In the genomic region with DNA sequence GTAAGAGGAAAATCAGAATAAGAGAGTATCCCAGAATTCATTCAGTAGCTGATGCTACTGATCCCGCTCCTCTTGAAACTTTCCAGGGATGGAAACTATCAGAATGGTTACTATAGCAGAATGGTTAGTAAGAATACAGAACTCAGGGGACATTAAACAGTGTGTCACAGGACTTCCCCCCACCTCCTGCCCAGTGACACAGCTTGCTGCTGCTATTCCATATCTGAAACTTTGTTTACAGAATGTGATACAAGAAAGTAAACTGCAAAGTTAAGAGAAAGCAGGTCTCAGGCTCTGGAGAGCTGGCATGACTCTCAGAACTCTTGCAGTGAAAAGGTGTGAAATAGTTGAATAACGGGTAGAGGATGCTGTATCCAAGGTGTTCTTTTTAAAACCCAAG, we compare ENCODE assay signal across 25 cellular contexts. TPM values are rescaled to one million over a fixed set of nuclear protein-coding genes. Genes with fewer than 3 reads are reported as not detected.
DNase-seq lines count a peak whose midpoint lies in the region; ATAC-seq and TF ChIP-seq lines count a peak whose summit lies in the region.
"Had no signal": no experiment of that assay in that cellular context is flagged by ENCODE, and none has a peak within 500 bp of the region (broad histone marks: within the 10 kb centered on the region; RNA-seq: fewer than 3 reads in every experiment).

No MANE protein-coding gene starts in this region.

- H3K4me1 Mint-ChIP-seq in nephron: peaks cover 31% of the 10 kb centered on the region
- H3K4me1 Mint-ChIP-seq in natural killer cell: no peaks in the 10 kb centered on the region

- H3K27me3 ChIP-seq in heart left ventricle (peaks cover 0 to 42% (median 0%) of the 10 kb centered on the region in 9 donors), body of pancreas (no peaks in the 10 kb centered on the region), stomach smooth muscle (ENCODE audit: control insufficient read depth in 1 of 2, insufficient read depth in 2 of 2, low read length in 2 of 2) (no peaks in the 10 kb centered on the region), suprapubic skin (peaks cover 40% of the 10 kb centered on the region)

- 63 to 75% (median 71%) methylated on average over 2 of the region's 2 CpGs for WGBS in heart left ventricle, 4 donors
- WGBS in body of pancreas, 2 donors: 22 to 37% methylated on average over 2 of the region's 2 CpGs
- 89% methylated on average over 2 of the region's 2 CpGs for WGBS in suprapubic skin

- H3K27ac Mint-ChIP-seq in nephron: peak overlapping the region; percentile 81 to 90 (median 89)
- no peak overlapping the region for H3K27ac Mint-ChIP-seq in natural killer cell
- H3K27ac Mint-ChIP-seq: B cell; CD8-positive, alpha-beta T cell had no signal

- H3K27ac ChIP-seq in heart left ventricle: peak overlapping the region in 10 of 12 donors; percentile 18 to 89 (median 81)
- H3K27ac ChIP-seq in body of pancreas: peak overlapping the region in 3 of 4 donors; percentile 89 to 96 (median 90)
- peak overlapping the region; percentile 59 for H3K27ac ChIP-seq in stomach smooth muscle (ENCODE audit: low read length)
- no peak overlapping the region for H3K27ac ChIP-seq in suprapubic skin
- H3K27ac ChIP-seq: 22Rv1, C4-2B, PC-9, SJSA1 had no signal

- TF ChIP-seq CTCF in heart left ventricle (IDR thresholded peaks at IDR 0.05): no peak
- no peak for TF ChIP-seq CTCF in body of pancreas (IDR thresholded peaks at IDR 0.05)
- TF ChIP-seq CTCF in nephron (IDR thresholded peaks at IDR 0.05; ENCODE audit: unreplicated experiment in 3 of 3): no peak
- TF ChIP-seq CTCF in suprapubic skin (IDR thresholded peaks at IDR 0.05): no peak
- no peak for TF ChIP-seq CTCF in natural killer cell (IDR thresholded peaks at IDR 0.05)

- peaks cover 50% of the 10 kb centered on the region for H3K27me3 Mint-ChIP-seq in nephron (ENCODE audit: low read depth)
- peaks cover 51 to 75% of the 10 kb centered on the region in 2 donors for H3K27me3 Mint-ChIP-seq in natural killer cell (ENCODE audit: low read depth in 2 of 2)

- peak overlapping the region in 1 of 12 donors; percentile 74 for H3K4me3 ChIP-seq in heart left ventricle
- no peak overlapping the region for H3K4me3 ChIP-seq in body of pancreas
- H3K4me3 ChIP-seq in stomach smooth muscle (ENCODE audit: low read length in 2 of 2): peak overlapping the region; percentile 18 to 24
- H3K4me3 ChIP-seq in suprapubic skin: no peak overlapping the region
- H3K4me3 ChIP-seq: K562, PC-9, SJSA1 had no signal

- ATAC-seq in heart left ventricle (no peak), left ventricle myocardium superior (no peak), body of pancreas (peak; percentile 39), natural killer cell (no peak), GM21528 (IDR thresholded peaks at IDR 0.05; ENCODE audit: low FRiP score, unreplicated experiment) (no peak)
- ATAC-seq: CD8-positive, alpha-beta T cell; K562 had no signal

- no peak overlapping the region for H3K9ac ChIP-seq in stomach smooth muscle (ENCODE audit: low read length in 2 of 2)

- H3K9me3 ChIP-seq in heart left ventricle (peaks cover 0 to 2% (median 0%) of the 10 kb centered on the region in 12 donors), body of pancreas (no peaks in the 10 kb centered on the region), stomach smooth muscle (ENCODE audit: control insufficient read depth in 2 of 2, low read length in 2 of 2) (no peaks in the 10 kb centered on the region), suprapubic skin (no peaks in the 10 kb centered on the region)
- H3K9me3 ChIP-seq: SJSA1 had no signal

- no peak for DNase-seq in heart left ventricle
- no peak for DNase-seq in left ventricle myocardium superior
- DNase-seq in body of pancreas: peak; percentile 42 to 74 (median 62)
- DNase-seq in suprapubic skin (ENCODE audit: low spot score in 2 of 2): no peak
- no peak for DNase-seq in natural killer cell
- DNase-seq: CD8-positive, alpha-beta T cell; DMS 273 treated with DMSO at 0.1 percent for 48 hours; GF-D8; H7; MV-4-11; NCI-H1436 treated with DMSO at 0.1 percent for 48 hours; NCI-H1930; NCI-H446 treated with DMSO at 0.1 percent for 48 hours; NCI-H526; NCI-H82; PC-9 had no signal

- no peak for TF ChIP-seq POLR2A in heart left ventricle (IDR thresholded peaks at IDR 0.05)
- TF ChIP-seq POLR2A in body of pancreas (IDR thresholded peaks at IDR 0.05): no peak
- TF ChIP-seq POLR2A in suprapubic skin (IDR thresholded peaks at IDR 0.05): no peak

- TF ChIP-seq EP300 in suprapubic skin (IDR thresholded peaks at IDR 0.05): no peak

- H3K9me3 Mint-ChIP-seq in nephron (peaks cover 4% of the 10 kb centered on the region), natural killer cell (peaks cover 0 to 3% of the 10 kb centered on the region in 2 donors)

- intact Hi-C loops in heart left ventricle (cut with DNase I) (loop anchor here in 3 of 10 donors (5.0 to 10.0 kb wide), 2 partner anchors 78 to 125 kb away; partner anchors contain the start of gene LDHB (in 3 of the 3)), left ventricle myocardium superior (cut with micrococcal nuclease) (no loop called here), body of pancreas (cut with DNase I) (no loop called here), natural killer cell (cut with micrococcal nuclease) (no loop called here)

- H3K4me3 Mint-ChIP-seq in nephron (peak overlapping the region in 2 of 3 experiments; percentile 57 to 87), natural killer cell (no peak overlapping the region)
- H3K4me3 Mint-ChIP-seq: B cell; CD8-positive, alpha-beta T cell had no signal

- H3K36me3 ChIP-seq in heart left ventricle (peaks cover 0 to 4% (median 0%) of the 10 kb centered on the region in 9 donors), body of pancreas (replicated peaks in 1 of 2; ENCODE audit: insufficient read depth in 1 of 2, low read depth in 2 of 2) (no peaks in the 10 kb centered on the region), stomach smooth muscle (ENCODE audit: control insufficient read depth in 2 of 2, insufficient read depth in 2 of 2, low read length in 2 of 2) (no peaks in the 10 kb centered on the region), suprapubic skin (no peaks in the 10 kb centered on the region)
- H3K36me3 ChIP-seq: SJSA1 had no signal

- H3K4me1 ChIP-seq in heart left ventricle: peaks cover 0 to 23% (median 5%) of the 10 kb centered on the region in 12 donors
- H3K4me1 ChIP-seq in body of pancreas: peaks cover 44% of the 10 kb centered on the region
- peaks cover 5% of the 10 kb centered on the region for H3K4me1 ChIP-seq in stomach smooth muscle (ENCODE audit: control insufficient read depth, insufficient read depth, low read length)
- peaks cover 13% of the 10 kb centered on the region for H3K4me1 ChIP-seq in suprapubic skin

- H3K36me3 Mint-ChIP-seq in nephron (ENCODE audit: low read depth) (no peaks in the 10 kb centered on the region), natural killer cell (no peaks in the 10 kb centered on the region)
- H3K36me3 Mint-ChIP-seq: CD8-positive, alpha-beta T cell had no signal

RNA-seq across cellular contexts. Expression of gene SPX, which starts 3.4 kb away (rescaled TPM):
- 10 to 100 TPM in 5 of 9 donors, 1 to 10 TPM in 4; 7.0 to 20.0 (median 13.5) TPM for total RNA-seq in heart left ventricle
- 10 to 100 TPM in 1 of 2 donors, 1 to 10 TPM in 1; 1.8 to 12.8 TPM for polyA plus RNA-seq in heart left ventricle
- 15.7 TPM for total RNA-seq in left ventricle myocardium superior
- total RNA-seq in body of pancreas: 10 to 100 TPM; 18.5 to 49.5 TPM
- total RNA-seq in suprapubic skin: under 1 TPM in 1 of 4 donors, not detected in 3; 0.21 TPM
- 1 to 10 TPM in 2 of 3 donors, not detected in 1; 1.2 to 1.4 TPM for total RNA-seq in natural killer cell
- total RNA-seq: CD8-positive, alpha-beta T cell; H7; HT-29 had no signal

RNA-seq across cellular contexts. Expression of gene GOLT1B, which starts 27.9 kb away (rescaled TPM):
- 10 to 100 TPM; 12.9 to 32.0 (median 22.1) TPM for total RNA-seq in heart left ventricle
- polyA plus RNA-seq in heart left ventricle: 10 to 100 TPM; 13.2 to 43.7 TPM
- total RNA-seq in left ventricle myocardium superior: 14.8 TPM
- total RNA-seq in body of pancreas: 10 to 100 TPM; 16.3 to 18.5 TPM
- total RNA-seq in suprapubic skin: 10 to 100 TPM; 14.9 to 23.2 (median 18.6) TPM
- total RNA-seq in natural killer cell: 10 to 100 TPM; 30.9 to 38.0 (median 33.1) TPM

RNA-seq across cellular contexts. Expression of gene RECQL, which starts 28.0 kb away (rescaled TPM):
- total RNA-seq in heart left ventricle (10 to 100 TPM; 17.1 to 39.3 (median 27.4) TPM), left ventricle myocardium superior (21.4 TPM), body of pancreas (10 to 100 TPM in 1 of 2 donors, 1 to 10 TPM in 1; 5.3 to 18.9 TPM), suprapubic skin (10 to 100 TPM; 18.4 to 25.8 (median 21.7) TPM), natural killer cell (10 to 100 TPM; 39.4 to 46.8 (median 40.1) TPM)
- polyA plus RNA-seq in heart left ventricle: 10 to 100 TPM in 1 of 2 donors, 1 to 10 TPM in 1; 9.0 to 21.2 TPM

Comparison
In these comparisons a context has a peak if more than half of its experiments do, and no peak if none do; other contexts are left out.
1. DNase-seq: peak in body of pancreas (4 of 4); none in heart left ventricle (0 of 5), left ventricle myocardium superior (single experiment), suprapubic skin (0 of 2) and natural killer cell (single experiment).
2. H3K4me3 ChIP-seq: peak in stomach smooth muscle (2 of 2); none in body of pancreas (0 of 2) and suprapubic skin (single experiment).
3. H3K27ac Mint-ChIP-seq: peak in nephron (3 of 3); none in natural killer cell (0 of 2).